9 cellular contexts compared by ENCODE assay signal in genomic region chr12:111268738-111269572, GRCh38.
DNase-seq lines count a peak whose midpoint lies in the region; ATAC-seq, FAIRE-seq and TF ChIP-seq lines count a peak whose summit lies in the region.
"Had no signal": no experiment of that assay in that cellular context is flagged by ENCODE, and none has a peak within 500 bp of the region (broad histone marks: within the 10 kb centered on the region; RNA-seq: fewer than 3 reads in every experiment).

No MANE protein-coding gene starts in this region.

- H3K4me3 ChIP-seq in A549, result no peak overlapping the region
- H3K4me3 ChIP-seq in RWPE2 (ENCODE audit: severe bottlenecking), result no peak overlapping the region
- no peak overlapping the region for H3K4me3 ChIP-seq in foreskin fibroblast (ENCODE audit: low read depth in 1 of 2, low read length in 2 of 2)

- no peak for TF ChIP-seq EP300 in A549 (IDR thresholded peaks at IDR 0.05)

- TF ChIP-seq RAD21 in A549 (conservative IDR thresholded peaks at IDR 0.05 in 1 of 2, IDR thresholded peaks at IDR 0.05 in 1 of 2), result peak in 1 of 2 experiments; percentile 54; a peak in 3 of 5 replicates

- WGBS in A549 (ENCODE audit: missing lambda C conversion rate), result 31% methylated on average over 16 of the region's 16 CpGs

- no peak for FAIRE-seq in A549 (lab: Jason Lieb, UNC)

- TF ChIP-seq CTCF in A549 (IDR thresholded peaks at IDR 0.05) (peak; percentile 48), GM10266 (IDR thresholded peaks at IDR 0.05; ENCODE audit: control insufficient read depth, insufficient read depth, low read depth, missing control alignments) (peak; percentile 56), RWPE2 (IDR thresholded peaks at IDR 0.05; ENCODE audit: poor library complexity, severe bottlenecking) (peak; percentile 62), foreskin fibroblast (IDR thresholded peaks at IDR 0.05; ENCODE audit: low read depth, low read length) (peak; percentile 35)

- no peaks in the 10 kb centered on the region for H3K36me3 ChIP-seq in RWPE2 (ENCODE audit: low read depth)

- no peak for DNase-seq in A549 (ENCODE audit: low read depth in 1 of 2, low spot score in 1 of 2)
- DNase-seq in GM10266 (ENCODE audit: extremely low spot score), result peak; percentile 42
- DNase-seq in RWPE2 (ENCODE audit: low spot score), result no peak
- peak in 1 of 2 donors; percentile 12 for DNase-seq in foreskin fibroblast
- DNase-seq in NCI-H1930 (lab: John Stamatoyannopoulos, UW), result no peak
- no peak for DNase-seq in T1000 (lab: John Stamatoyannopoulos, UW)
- DNase-seq: NCI-H2029 treated with DMSO at 0.1 percent for 48 hours had no signal

- H3K4me1 ChIP-seq in A549, result peaks cover 8% of the 10 kb centered on the region; the same call in 1 of the 3 replicates
- H3K4me1 ChIP-seq in RWPE2 (ENCODE audit: insufficient read depth, poor library complexity, severe bottlenecking), result no peaks in the 10 kb centered on the region

- no peaks in the 10 kb centered on the region for H3K27me3 ChIP-seq in RWPE2 (ENCODE audit: insufficient read depth, poor library complexity, severe bottlenecking)

- ATAC-seq in A549 (peak in 1 of 2 experiments; percentile 43; a peak in 2 of 6 replicates), RWPE2 (ENCODE audit: low read depth) (no peak), HG03442 (IDR thresholded peaks at IDR 0.05; ENCODE audit: unreplicated experiment) (no peak), HG02610 (IDR thresholded peaks at IDR 0.05; ENCODE audit: unreplicated experiment) (no peak)

- CTCF ChIA-PET in A549 (lab: Yijun Ruan, JAX), result interaction anchor here (0.5 to 13.0 kb wide), 12 partner anchors 8 to 831 kb away, joined by 3 to 112 read pairs (median 3); no protein-coding TSS in a partner anchor

- POLR2A ChIA-PET in A549 (lab: Yijun Ruan, JAX), result no interaction called here

- H3K27ac ChIP-seq in A549, result no peak overlapping the region
- H3K27ac ChIP-seq in RWPE2 (ENCODE audit: poor library complexity, severe bottlenecking), result no peak overlapping the region

- TF ChIP-seq POLR2A in A549 (IDR thresholded peaks at IDR 0.05; ENCODE audit: low read length), result no peak

- H3K9me3 ChIP-seq in A549, result no peaks in the 10 kb centered on the region
- no peaks in the 10 kb centered on the region for H3K9me3 ChIP-seq in RWPE2 (ENCODE audit: severe bottlenecking)

- no peak overlapping the region for H3K4me2 ChIP-seq in A549

TF ChIP-seq in A549, 52 proteins besides CTCF, POLR2A, EP300 and RAD21:
- peak; percentile 12; the same call in 1 of the 3 replicates for TF ChIP-seq SMC3 (IDR thresholded peaks at IDR 0.05)
- TF ChIP-seq CBX8 (IDR thresholded peaks at IDR 0.05), result no peak
- TF ChIP-seq ZFP36 (IDR thresholded peaks at IDR 0.05; ENCODE audit: borderline replicate concordance, partially characterized antibody), result peak; percentile 3
- TF ChIP-seq FOSL2 (IDR thresholded peaks at IDR 0.05), result no peak
- TF ChIP-seq FOSL2 (CRISPR knock-in tag; IDR thresholded peaks at IDR 0.05), result no peak
- no peak for TF ChIP-seq MYC (IDR thresholded peaks at IDR 0.05; ENCODE audit: borderline replicate concordance, low read length)
TF ChIP-seq in A549: peak in this region for 2.
